ENCODE assay signal across 9 cellular contexts in genomic region chr19:17385878-17386611, GRCh38. TPM values are rescaled to one million over a fixed set of nuclear protein-coding genes. Genes with fewer than 3 reads are reported as not detected.
DNase-seq lines count a peak whose midpoint lies in the region; TF ChIP-seq lines count a peak whose summit lies in the region.
"Had no signal": no experiment of that assay in that cellular context is flagged by ENCODE, and none has a peak within 500 bp of the region (broad histone marks: within the 10 kb centered on the region; RNA-seq: fewer than 3 reads in every experiment).

No MANE protein-coding gene starts in this region.

- peaks cover 0 to 16% (median 0%) of the 10 kb centered on the region in 4 donors for H3K9me3 ChIP-seq in tibial nerve

- H3K36me3 Mint-ChIP-seq in activated CD4-positive, alpha-beta memory T cell treated with anti-CD3 and anti-CD28 coated beads, Interleukin-2, amount 10 ng/mL, durations not matched to agents 7 days and 5 days (ENCODE audit: low read depth): no peaks in the 10 kb centered on the region
- H3K36me3 Mint-ChIP-seq in nephron (ENCODE audit: low read depth): no peaks in the 10 kb centered on the region

- peaks cover 13% of the 10 kb centered on the region for H3K4me1 Mint-ChIP-seq in activated CD4-positive, alpha-beta memory T cell treated with anti-CD3 and anti-CD28 coated beads, Interleukin-2, amount 10 ng/mL, durations not matched to agents 7 days and 5 days
- peaks cover 4% of the 10 kb centered on the region for H3K4me1 Mint-ChIP-seq in nephron

- peaks cover 0 to 13% (median under 1%) of the 10 kb centered on the region in 4 donors for H3K4me1 ChIP-seq in tibial nerve

- POLR2A ChIA-PET in activated CD4-positive, alpha-beta memory T cell treated with anti-CD3 and anti-CD28 coated beads, Interleukin-2, amount 10 ng/mL, durations not matched to agents 7 days and 5 days (lab: Charles Lee): interaction anchor here (0.7 to 1.0 kb wide), 2 partner anchors 93 to 136 kb away, joined by 3 read pairs; no protein-coding TSS in a partner anchor

- H3K4me3 ChIP-seq in epithelial cell of esophagus (ENCODE audit: low read length) (no peak overlapping the region), tibial nerve (no peak overlapping the region)

- H3K27ac Mint-ChIP-seq in activated CD4-positive, alpha-beta memory T cell treated with anti-CD3 and anti-CD28 coated beads, Interleukin-2, amount 10 ng/mL, durations not matched to agents 7 days and 5 days: no peak overlapping the region
- H3K27ac Mint-ChIP-seq in nephron: peak overlapping the region in 1 of 3 experiments; percentile 39

- peak; percentile 40 for DNase-seq in NK-92 treated with Interleukin-12 subunit alpha and Interleukin-12 subunit beta, amount 100 ng/mL, for 24 hours (lab: John Stamatoyannopoulos, UW)
- DNase-seq in NK-92 (lab: John Stamatoyannopoulos, UW; ENCODE audit: unreplicated experiment) (no peak), NCI-H345 treated with DMSO at 0.1 percent for 48 hours (lab: John Stamatoyannopoulos, UW; ENCODE audit: unreplicated experiment) (peak; percentile 4), epithelial cell of esophagus (ENCODE audit: low read depth) (peak; percentile 51), tibial nerve (ENCODE audit: low spot score in 2 of 2) (peak; percentile 33 to 49), NCI-H1436 treated with DMSO at 0.1 percent for 48 hours (lab: John Stamatoyannopoulos, UW) (no peak)
- peak; percentile 70 for DNase-seq in activated CD4-positive, alpha-beta memory T cell treated with anti-CD3 and anti-CD28 coated beads, Interleukin-2, amount 10 ng/mL, durations not matched to agents 7 days and 5 days

- TF ChIP-seq EP300 in tibial nerve (IDR thresholded peaks at IDR 0.05): no peak

- CTCF ChIA-PET in activated CD4-positive, alpha-beta memory T cell treated with anti-CD3 and anti-CD28 coated beads, Interleukin-2, amount 10 ng/mL, durations not matched to agents 7 days and 5 days (lab: Charles Lee): interaction anchor here (0.7 to 2.1 kb wide), 26 partner anchors 8 to 547 kb away, joined by 3 to 18 read pairs (median 5); partner anchors contain the start of genes BST2, CCDC124, DDA1 and MRPL34

- H3K27ac ChIP-seq in tibial nerve: no peak overlapping the region
- H3K27ac ChIP-seq: epithelial cell of prostate had no signal

- TF ChIP-seq POLR2A in tibial nerve (IDR thresholded peaks at IDR 0.05): no peak

- 29 to 34% methylated on average over 20 of the region's 20 CpGs for WGBS in tibial nerve, 2 donors

- H3K9me3 Mint-ChIP-seq in activated CD4-positive, alpha-beta memory T cell treated with anti-CD3 and anti-CD28 coated beads, Interleukin-2, amount 10 ng/mL, durations not matched to agents 7 days and 5 days: no peaks in the 10 kb centered on the region
- peaks cover 6% of the 10 kb centered on the region for H3K9me3 Mint-ChIP-seq in nephron

- H3K4me3 Mint-ChIP-seq in activated CD4-positive, alpha-beta memory T cell treated with anti-CD3 and anti-CD28 coated beads, Interleukin-2, amount 10 ng/mL, durations not matched to agents 7 days and 5 days: no peak overlapping the region
- H3K4me3 Mint-ChIP-seq in nephron: no peak overlapping the region

- peaks cover 0 to 4% of the 10 kb centered on the region in 2 donors for H3K27me3 ChIP-seq in tibial nerve

- peaks cover 24% of the 10 kb centered on the region for H3K27me3 Mint-ChIP-seq in activated CD4-positive, alpha-beta memory T cell treated with anti-CD3 and anti-CD28 coated beads, Interleukin-2, amount 10 ng/mL, durations not matched to agents 7 days and 5 days
- peaks cover 3% of the 10 kb centered on the region for H3K27me3 Mint-ChIP-seq in nephron (ENCODE audit: low read depth)

- no peaks in the 10 kb centered on the region for H3K36me3 ChIP-seq in tibial nerve

- peak; percentile 92 for TF ChIP-seq CTCF in epithelial cell of esophagus (IDR thresholded peaks at IDR 0.05; ENCODE audit: insufficient read depth, low read depth, low read length, missing control alignments)
- TF ChIP-seq CTCF in nephron (IDR thresholded peaks at IDR 0.05; ENCODE audit: unreplicated experiment in 3 of 3): peak; percentile 76 to 81 (median 79)
- peak; percentile 70 to 89 (median 86) for TF ChIP-seq CTCF in tibial nerve (IDR thresholded peaks at IDR 0.05)

RNA-seq across cellular contexts. Expression of gene CCDC194, which starts 8.0 kb away (rescaled TPM):
- 1 to 10 TPM; 4.9 to 7.0 TPM for total RNA-seq in activated CD4-positive, alpha-beta memory T cell treated with anti-CD3 and anti-CD28 coated beads, Interleukin-2, amount 10 ng/mL, durations not matched to agents 7 days and 5 days
- 1 to 10 TPM in 2 of 4 donors, under 1 TPM in 1, not detected in 1; 0.63 to 4.5 (median 2.0) TPM for total RNA-seq in tibial nerve

RNA-seq across cellular contexts. Expression of gene PLVAP, which starts 8.9 kb away (rescaled TPM):
- total RNA-seq in activated CD4-positive, alpha-beta memory T cell treated with anti-CD3 and anti-CD28 coated beads, Interleukin-2, amount 10 ng/mL, durations not matched to agents 7 days and 5 days: not detected
- 100 to 1,000 TPM in 1 of 4 donors, 10 to 100 TPM in 3; 21.8 to 142 (median 78.8) TPM for total RNA-seq in tibial nerve

RNA-seq across cellular contexts. Expression of gene BST2, which starts 19.4 kb away (rescaled TPM):
- total RNA-seq in activated CD4-positive, alpha-beta memory T cell treated with anti-CD3 and anti-CD28 coated beads, Interleukin-2, amount 10 ng/mL, durations not matched to agents 7 days and 5 days: 100 to 1,000 TPM; 288 to 301 TPM
- total RNA-seq in tibial nerve: 10 to 100 TPM; 71.0 to 77.4 (median 72.2) TPM

RNA-seq across cellular contexts. Expression of gene MVB12A, which starts 33.8 kb away (rescaled TPM):
- total RNA-seq in activated CD4-positive, alpha-beta memory T cell treated with anti-CD3 and anti-CD28 coated beads, Interleukin-2, amount 10 ng/mL, durations not matched to agents 7 days and 5 days: 10 to 100 TPM; 44.5 to 45.3 TPM
- 10 to 100 TPM; 42.8 to 87.9 (median 51.9) TPM for total RNA-seq in tibial nerve

RNA-seq across cellular contexts. Expression of gene GTPBP3, which starts 48.7 kb away (rescaled TPM):
- total RNA-seq in activated CD4-positive, alpha-beta memory T cell treated with anti-CD3 and anti-CD28 coated beads, Interleukin-2, amount 10 ng/mL, durations not matched to agents 7 days and 5 days: 10 to 100 TPM; 30.2 to 34.2 TPM
- 10 to 100 TPM; 15.9 to 59.4 (median 28.8) TPM for total RNA-seq in tibial nerve

Comparison
In these comparisons a context has a peak if more than half of its experiments do, and no peak if none do; other contexts are left out.
1. DNase-seq: peak in NK-92 treated with Interleukin-12 subunit alpha and Interleukin-12 subunit beta, amount 100 ng/mL, for 24 hours (single experiment), NCI-H345 treated with DMSO at 0.1 percent for 48 hours (single experiment), activated CD4-positive, alpha-beta memory T cell treated with anti-CD3 and anti-CD28 coated beads, Interleukin-2, amount 10 ng/mL, durations not matched to agents 7 days and 5 days (single experiment), epithelial cell of esophagus (single experiment) and tibial nerve (2 of 2); none in NK-92 (single experiment) and NCI-H1436 treated with DMSO at 0.1 percent for 48 hours (single experiment).
2. RNA of gene PLVAP, which starts 8.9 kb away (total RNA-seq): 21.8 to 142 TPM in tibial nerve; not detected in activated CD4-positive, alpha-beta memory T cell treated with anti-CD3 and anti-CD28 coated beads, Interleukin-2, amount 10 ng/mL, durations not matched to agents 7 days and 5 days; every median in the first group is over 10 times any median in the second.
3. Peak in every context shown above with its lines, with median percentiles within 50 percentile points of each other: CTCF ChIP-seq.